18 cellular contexts compared by ENCODE assay signal in the genomic region with DNA sequence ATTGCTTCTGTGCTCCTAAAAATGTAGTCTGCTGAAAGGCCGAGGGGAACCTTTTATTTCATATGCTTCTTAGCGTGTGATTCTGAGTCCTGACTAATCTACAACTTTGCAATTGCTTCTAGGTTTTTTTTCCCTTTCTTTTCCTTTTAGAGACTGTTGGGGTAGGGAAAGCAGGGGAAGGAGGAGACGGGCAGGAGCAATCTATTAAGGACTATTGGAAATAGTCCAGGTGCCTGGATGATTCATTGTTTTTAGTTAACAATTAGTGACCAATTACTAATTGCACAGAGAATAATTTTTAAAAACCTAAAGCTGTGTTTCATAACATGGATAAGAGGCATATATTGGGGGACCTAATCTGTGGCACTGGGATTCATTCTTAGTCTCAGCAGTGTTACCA. TPM values are rescaled to one million over a fixed set of nuclear protein-coding genes. Genes with fewer than 3 reads are reported as not detected.
DNase-seq lines count a peak whose midpoint lies in the region; ATAC-seq and TF ChIP-seq lines count a peak whose summit lies in the region.
"Had no signal": no experiment of that assay in that cellular context is flagged by ENCODE, and none has a peak within 500 bp of the region (broad histone marks: within the 10 kb centered on the region; RNA-seq: fewer than 3 reads in every experiment).

No MANE protein-coding gene starts in this region.

- no peaks in the 10 kb centered on the region for H3K36me3 ChIP-seq in muscle layer of colon (ENCODE audit: insufficient read depth, low read length)
- H3K36me3 ChIP-seq in upper lobe of right lung: peaks cover 30% of the 10 kb centered on the region
- H3K36me3 ChIP-seq in breast epithelium: no peaks in the 10 kb centered on the region

- intact Hi-C loops in upper lobe of right lung (cut with DNase I): no loop called here
- intact Hi-C loops in breast epithelium (cut with DNase I; ENCODE audit: low total_unique reads): no loop called here

- DNase-seq in NCI-H2171 treated with DMSO at 0.1 percent for 48 hours (lab: John Stamatoyannopoulos, UW) (peak; percentile 57), NCI-H2171 (lab: John Stamatoyannopoulos, UW) (no peak), fibroblast of mammary gland (ENCODE audit: low read depth) (peak; percentile 12), upper lobe of right lung (no peak), breast epithelium (ENCODE audit: low spot score in 2 of 2) (no peak)
- no peak for DNase-seq in effector CD8-positive, alpha-beta T cell (lab: John Stamatoyannopoulos, UW)
- DNase-seq in stimulated activated CD8-positive, alpha-beta memory T cell treated with anti-CD3 and anti-CD28 coated beads, Interleukin-4, amount 100 ng/mL, for 48 hours: no peak
- DNase-seq: activated CD4-positive, alpha-beta T cell treated with anti-CD3 and anti-CD28 coated beads for 36 hours; activated CD8-positive, alpha-beta memory T cell treated with anti-CD3 and anti-CD28 coated beads, Interleukin-2, amount 10 ng/mL, durations not matched to agents 7 days and 5 days; foreskin keratinocyte; GDM1; mesendoderm; posterior cingulate gyrus; Right ventricle myocardium superior; stimulated activated CD4-positive, alpha-beta T cell treated with anti-CD3 and anti-CD28 coated beads, Interleukin-4, amount 100 ng/mL, for 4 hours had no signal

- H3K4me1 ChIP-seq in muscle layer of colon (ENCODE audit: insufficient read depth, low read length) (peaks cover 51% of the 10 kb centered on the region), upper lobe of right lung (peaks cover 28% of the 10 kb centered on the region), breast epithelium (no peaks in the 10 kb centered on the region)
- H3K4me1 ChIP-seq: foreskin keratinocyte had no signal

- no peak for ATAC-seq in upper lobe of right lung
- ATAC-seq: activated CD4-positive, alpha-beta T cell treated with anti-CD3 and anti-CD28 coated beads for 36 hours; activated CD8-positive, alpha-beta memory T cell treated with anti-CD3 and anti-CD28 coated beads, Interleukin-2, amount 10 ng/mL, durations not matched to agents 7 days and 5 days; activated naive CD4-positive, alpha-beta T cell treated with anti-CD3 and anti-CD28 coated beads, Interleukin-2, amount 50 U/mL, for 72 hours; foreskin keratinocyte had no signal

- H3K27me3 ChIP-seq in muscle layer of colon (ENCODE audit: control insufficient read depth in 1 of 2, insufficient read depth in 2 of 2, low read length in 2 of 2): no peaks in the 10 kb centered on the region
- H3K27me3 ChIP-seq in upper lobe of right lung: no peaks in the 10 kb centered on the region
- no peaks in the 10 kb centered on the region for H3K27me3 ChIP-seq in breast epithelium
- H3K27me3 ChIP-seq: BLaER1, foreskin keratinocyte had no signal

- no peak for TF ChIP-seq CTCF in fibroblast of mammary gland (conservative IDR thresholded peaks at IDR 0.05; ENCODE audit: control insufficient read depth, insufficient read depth, low read depth, low read length)
- TF ChIP-seq CTCF in upper lobe of right lung (IDR thresholded peaks at IDR 0.05): no peak
- no peak for TF ChIP-seq CTCF in breast epithelium (IDR thresholded peaks at IDR 0.05)

- no peak for TF ChIP-seq POLR2A in breast epithelium (IDR thresholded peaks at IDR 0.05)

- H3K9me3 ChIP-seq in muscle layer of colon (ENCODE audit: low read length) (no peaks in the 10 kb centered on the region), upper lobe of right lung (no peaks in the 10 kb centered on the region), breast epithelium (no peaks in the 10 kb centered on the region)

- no peak overlapping the region for H3K4me3 ChIP-seq in fibroblast of mammary gland (ENCODE audit: control insufficient read depth, low read depth, low read length)
- H3K4me3 ChIP-seq in muscle layer of colon (ENCODE audit: low read depth in 1 of 2, low read length in 2 of 2): peak overlapping the region in 1 of 2 donors; percentile 5
- no peak overlapping the region for H3K4me3 ChIP-seq in upper lobe of right lung
- no peak overlapping the region for H3K4me3 ChIP-seq in breast epithelium
- H3K4me3 ChIP-seq: BLaER1 had no signal

- peak overlapping the region; percentile 67 for H3K27ac ChIP-seq in muscle layer of colon (ENCODE audit: low read depth, low read length)
- peak overlapping the region; percentile 33 for H3K27ac ChIP-seq in upper lobe of right lung
- no peak overlapping the region for H3K27ac ChIP-seq in breast epithelium
- H3K27ac ChIP-seq: BLaER1, foreskin keratinocyte had no signal

- H3K9ac ChIP-seq in muscle layer of colon (ENCODE audit: low read length): peak overlapping the region; percentile 37
- H3K9ac ChIP-seq: BLaER1 had no signal

RNA-seq across cellular contexts. Expression of a gene that starts 40.0 kb away (rescaled TPM):
- 34.6 TPM for total RNA-seq in upper lobe of right lung
- total RNA-seq in breast epithelium: 10 to 100 TPM; 26.5 to 37.0 (median 36.4) TPM

RNA-seq across cellular contexts. Expression of a gene that starts 49.4 kb away (rescaled TPM):
- 35.2 TPM for total RNA-seq in upper lobe of right lung
- total RNA-seq in breast epithelium: 10 to 100 TPM; 21.7 to 45.6 (median 35.1) TPM

Comparison
In these comparisons a context has a peak if more than half of its experiments do, and no peak if none do; other contexts are left out.
1. DNase-seq: peak in NCI-H2171 treated with DMSO at 0.1 percent for 48 hours (single experiment) and fibroblast of mammary gland (single experiment); none in NCI-H2171 (single experiment), upper lobe of right lung (single experiment), breast epithelium (0 of 2), effector CD8-positive, alpha-beta T cell (single experiment) and stimulated activated CD8-positive, alpha-beta memory T cell treated with anti-CD3 and anti-CD28 coated beads, Interleukin-4, amount 100 ng/mL, for 48 hours (single experiment).
2. H3K27ac ChIP-seq: peak in muscle layer of colon (single experiment) and upper lobe of right lung (single experiment); none in breast epithelium (0 of 2).